In the genomic region with DNA sequence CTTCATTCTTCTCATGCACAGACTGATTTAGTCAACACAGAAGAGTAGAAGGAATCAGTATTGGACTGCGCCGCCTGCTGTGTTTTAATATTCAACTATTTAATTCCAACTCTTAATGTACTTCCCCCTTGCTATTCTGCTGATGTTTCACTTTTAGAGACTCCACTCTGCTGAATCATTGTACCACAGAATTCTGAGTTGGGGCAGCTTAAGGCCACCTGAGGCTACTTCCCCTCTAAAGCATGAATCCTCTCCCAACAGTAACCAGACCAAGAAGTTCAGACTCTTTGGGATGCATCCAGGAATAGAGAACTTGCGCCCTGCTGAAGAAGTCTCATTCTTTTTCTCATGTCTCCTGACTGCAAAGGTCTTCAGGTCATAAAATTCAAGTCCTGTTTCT, we compare ENCODE assay signal across 1 cellular context.
TF ChIP-seq lines count a peak whose summit lies in the region.

No MANE protein-coding gene starts in this region.

TF ChIP-seq in GM23338, 12 proteins besides CTCF, POLR2A, EP300 and RAD21 (continued from another document):
- TF ChIP-seq, protein P1, sequence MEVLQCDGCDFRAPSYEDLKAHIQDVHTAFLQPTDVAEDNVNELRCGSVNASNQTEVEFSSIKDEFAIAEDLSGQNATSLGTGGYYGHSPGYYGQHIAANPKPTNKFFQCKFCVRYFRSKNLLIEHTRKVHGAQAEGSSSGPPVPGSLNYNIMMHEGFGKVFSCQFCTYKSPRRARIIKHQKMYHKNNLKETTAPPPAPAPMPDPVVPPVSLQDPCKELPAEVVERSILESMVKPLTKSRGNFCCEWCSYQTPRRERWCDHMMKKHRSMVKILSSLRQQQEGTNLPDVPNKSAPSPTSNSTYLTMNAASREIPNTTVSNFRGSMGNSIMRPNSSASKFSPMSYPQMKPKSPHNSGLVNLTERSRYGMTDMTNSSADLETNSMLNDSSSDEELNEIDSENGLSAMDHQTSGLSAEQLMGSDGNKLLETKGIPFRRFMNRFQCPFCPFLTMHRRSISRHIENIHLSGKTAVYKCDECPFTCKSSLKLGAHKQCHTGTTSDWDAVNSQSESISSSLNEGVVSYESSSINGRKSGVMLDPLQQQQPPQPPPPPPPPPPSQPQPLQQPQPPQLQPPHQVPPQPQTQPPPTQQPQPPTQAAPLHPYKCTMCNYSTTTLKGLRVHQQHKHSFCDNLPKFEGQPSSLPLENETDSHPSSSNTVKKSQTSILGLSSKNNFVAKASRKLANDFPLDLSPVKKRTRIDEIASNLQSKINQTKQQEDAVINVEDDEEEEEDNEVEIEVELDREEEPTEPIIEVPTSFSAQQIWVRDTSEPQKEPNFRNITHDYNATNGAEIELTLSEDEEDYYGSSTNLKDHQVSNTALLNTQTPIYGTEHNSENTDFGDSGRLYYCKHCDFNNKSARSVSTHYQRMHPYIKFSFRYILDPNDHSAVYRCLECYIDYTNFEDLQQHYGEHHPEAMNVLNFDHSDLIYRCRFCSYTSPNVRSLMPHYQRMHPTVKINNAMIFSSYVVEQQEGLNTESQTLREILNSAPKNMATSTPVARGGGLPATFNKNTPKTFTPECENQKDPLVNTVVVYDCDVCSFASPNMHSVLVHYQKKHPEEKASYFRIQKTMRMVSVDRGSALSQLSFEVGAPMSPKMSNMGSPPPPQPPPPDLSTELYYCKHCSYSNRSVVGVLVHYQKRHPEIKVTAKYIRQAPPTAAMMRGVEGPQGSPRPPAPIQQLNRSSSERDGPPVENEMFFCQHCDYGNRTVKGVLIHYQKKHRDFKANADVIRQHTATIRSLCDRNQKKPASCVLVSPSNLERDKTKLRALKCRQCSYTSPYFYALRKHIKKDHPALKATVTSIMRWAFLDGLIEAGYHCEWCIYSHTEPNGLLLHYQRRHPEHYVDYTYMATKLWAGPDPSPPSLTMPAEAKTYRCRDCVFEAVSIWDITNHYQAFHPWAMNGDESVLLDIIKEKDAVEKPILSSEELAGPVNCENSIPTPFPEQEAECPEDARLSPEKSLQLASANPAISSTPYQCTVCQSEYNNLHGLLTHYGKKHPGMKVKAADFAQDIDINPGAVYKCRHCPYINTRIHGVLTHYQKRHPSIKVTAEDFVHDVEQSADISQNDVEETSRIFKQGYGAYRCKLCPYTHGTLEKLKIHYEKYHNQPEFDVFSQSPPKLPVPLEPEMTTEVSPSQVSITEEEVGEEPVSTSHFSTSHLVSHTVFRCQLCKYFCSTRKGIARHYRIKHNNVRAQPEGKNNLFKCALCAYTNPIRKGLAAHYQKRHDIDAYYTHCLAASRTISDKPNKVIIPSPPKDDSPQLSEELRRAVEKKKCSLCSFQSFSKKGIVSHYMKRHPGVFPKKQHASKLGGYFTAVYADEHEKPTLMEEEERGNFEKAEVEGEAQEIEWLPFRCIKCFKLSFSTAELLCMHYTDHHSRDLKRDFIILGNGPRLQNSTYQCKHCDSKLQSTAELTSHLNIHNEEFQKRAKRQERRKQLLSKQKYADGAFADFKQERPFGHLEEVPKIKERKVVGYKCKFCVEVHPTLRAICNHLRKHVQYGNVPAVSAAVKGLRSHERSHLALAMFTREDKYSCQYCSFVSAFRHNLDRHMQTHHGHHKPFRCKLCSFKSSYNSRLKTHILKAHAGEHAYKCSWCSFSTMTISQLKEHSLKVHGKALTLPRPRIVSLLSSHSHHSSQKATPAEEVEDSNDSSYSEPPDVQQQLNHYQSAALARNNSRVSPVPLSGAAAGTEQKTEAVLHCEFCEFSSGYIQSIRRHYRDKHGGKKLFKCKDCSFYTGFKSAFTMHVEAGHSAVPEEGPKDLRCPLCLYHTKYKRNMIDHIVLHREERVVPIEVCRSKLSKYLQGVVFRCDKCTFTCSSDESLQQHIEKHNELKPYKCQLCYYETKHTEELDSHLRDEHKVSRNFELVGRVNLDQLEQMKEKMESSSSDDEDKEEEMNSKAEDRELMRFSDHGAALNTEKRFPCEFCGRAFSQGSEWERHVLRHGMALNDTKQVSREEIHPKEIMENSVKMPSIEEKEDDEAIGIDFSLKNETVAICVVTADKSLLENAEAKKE (CRISPR knock-in tag; IDR thresholded peaks at IDR 0.05), result no peak
- TF ChIP-seq JUNB (IDR thresholded peaks at IDR 0.05; ENCODE audit: unreplicated experiment), result no peak
- TF ChIP-seq POLR2AphosphoS5 (IDR thresholded peaks at IDR 0.05; ENCODE audit: low read depth), result no peak
- TF ChIP-seq, protein P2, sequence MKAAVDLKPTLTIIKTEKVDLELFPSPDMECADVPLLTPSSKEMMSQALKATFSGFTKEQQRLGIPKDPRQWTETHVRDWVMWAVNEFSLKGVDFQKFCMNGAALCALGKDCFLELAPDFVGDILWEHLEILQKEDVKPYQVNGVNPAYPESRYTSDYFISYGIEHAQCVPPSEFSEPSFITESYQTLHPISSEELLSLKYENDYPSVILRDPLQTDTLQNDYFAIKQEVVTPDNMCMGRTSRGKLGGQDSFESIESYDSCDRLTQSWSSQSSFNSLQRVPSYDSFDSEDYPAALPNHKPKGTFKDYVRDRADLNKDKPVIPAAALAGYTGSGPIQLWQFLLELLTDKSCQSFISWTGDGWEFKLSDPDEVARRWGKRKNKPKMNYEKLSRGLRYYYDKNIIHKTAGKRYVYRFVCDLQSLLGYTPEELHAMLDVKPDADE (IDR thresholded peaks at IDR 0.05), result no peak
- TF ChIP-seq ZNF331 (CRISPR knock-in tag; IDR thresholded peaks at IDR 0.05; ENCODE audit: low read depth), result no peak
- TF ChIP-seq CREB1 (CRISPR knock-in tag; IDR thresholded peaks at IDR 0.05; ENCODE audit: low read depth), result no peak
- no peak for TF ChIP-seq ZNF114 (CRISPR knock-in tag; IDR thresholded peaks at IDR 0.05)
- no peak for TF ChIP-seq EZH2 (IDR thresholded peaks at IDR 0.05; ENCODE audit: low read depth, unreplicated experiment)
- TF ChIP-seq, protein P3, sequence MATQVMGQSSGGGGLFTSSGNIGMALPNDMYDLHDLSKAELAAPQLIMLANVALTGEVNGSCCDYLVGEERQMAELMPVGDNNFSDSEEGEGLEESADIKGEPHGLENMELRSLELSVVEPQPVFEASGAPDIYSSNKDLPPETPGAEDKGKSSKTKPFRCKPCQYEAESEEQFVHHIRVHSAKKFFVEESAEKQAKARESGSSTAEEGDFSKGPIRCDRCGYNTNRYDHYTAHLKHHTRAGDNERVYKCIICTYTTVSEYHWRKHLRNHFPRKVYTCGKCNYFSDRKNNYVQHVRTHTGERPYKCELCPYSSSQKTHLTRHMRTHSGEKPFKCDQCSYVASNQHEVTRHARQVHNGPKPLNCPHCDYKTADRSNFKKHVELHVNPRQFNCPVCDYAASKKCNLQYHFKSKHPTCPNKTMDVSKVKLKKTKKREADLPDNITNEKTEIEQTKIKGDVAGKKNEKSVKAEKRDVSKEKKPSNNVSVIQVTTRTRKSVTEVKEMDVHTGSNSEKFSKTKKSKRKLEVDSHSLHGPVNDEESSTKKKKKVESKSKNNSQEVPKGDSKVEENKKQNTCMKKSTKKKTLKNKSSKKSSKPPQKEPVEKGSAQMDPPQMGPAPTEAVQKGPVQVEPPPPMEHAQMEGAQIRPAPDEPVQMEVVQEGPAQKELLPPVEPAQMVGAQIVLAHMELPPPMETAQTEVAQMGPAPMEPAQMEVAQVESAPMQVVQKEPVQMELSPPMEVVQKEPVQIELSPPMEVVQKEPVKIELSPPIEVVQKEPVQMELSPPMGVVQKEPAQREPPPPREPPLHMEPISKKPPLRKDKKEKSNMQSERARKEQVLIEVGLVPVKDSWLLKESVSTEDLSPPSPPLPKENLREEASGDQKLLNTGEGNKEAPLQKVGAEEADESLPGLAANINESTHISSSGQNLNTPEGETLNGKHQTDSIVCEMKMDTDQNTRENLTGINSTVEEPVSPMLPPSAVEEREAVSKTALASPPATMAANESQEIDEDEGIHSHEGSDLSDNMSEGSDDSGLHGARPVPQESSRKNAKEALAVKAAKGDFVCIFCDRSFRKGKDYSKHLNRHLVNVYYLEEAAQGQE (IDR thresholded peaks at IDR 0.05; ENCODE audit: unreplicated experiment), result no peak
- TF ChIP-seq EZH2phosphoT487 (IDR thresholded peaks at IDR 0.05; ENCODE audit: unreplicated experiment), result no peak
- TF ChIP-seq NANOG (IDR thresholded peaks at IDR 0.05; ENCODE audit: borderline replicate concordance), result no peak
